ENCODE assay signal across 25 cellular contexts in genomic region chr6:98841589-98842488, GRCh38. TPM values are rescaled to one million over a fixed set of nuclear protein-coding genes. Genes with fewer than 3 reads are reported as not detected.
DNase-seq lines count a peak whose midpoint lies in the region; ATAC-seq and TF ChIP-seq lines count a peak whose summit lies in the region.
"Had no signal": no experiment of that assay in that cellular context is flagged by ENCODE, and none has a peak within 500 bp of the region (broad histone marks: within the 10 kb centered on the region; RNA-seq: fewer than 3 reads in every experiment).

No MANE protein-coding gene starts in this region.

- DNase-seq in GM23338 (ENCODE audit: low spot score) (no peak), astrocyte of the hippocampus (ENCODE audit: low read depth, low spot score) (peak; percentile 65), neural crest cell (ENCODE audit: low read depth, low spot score) (no peak), GM23248 (no peak), GM13976 (ENCODE audit: low spot score) (no peak), right atrium auricular region (ENCODE audit: low spot score) (no peak), DMS53 treated with DMSO at 0.1 percent for 48 hours (lab: John Stamatoyannopoulos, UW; ENCODE audit: unreplicated experiment) (no peak)
- DNase-seq: activated CD4-positive, alpha-beta T cell treated with anti-CD3 and anti-CD28 coated beads, Interleukin-2, amount 50 U/mL, for 48 hours; CD4-positive, alpha-beta memory T cell; GOT3; left cardiac atrium; NCI-H1105 treated with DMSO at 0.1 percent for 48 hours; NCI-H2029; SJCRH30; T-helper 1 cell had no signal

- H3K36me3 ChIP-seq in GM23338 (ENCODE audit: insufficient read depth) (no peaks in the 10 kb centered on the region), iPS-15b (ENCODE audit: control insufficient read depth, insufficient read depth, low read length) (no peaks in the 10 kb centered on the region), GM23248 (ENCODE audit: low read depth) (no peaks in the 10 kb centered on the region), right atrium auricular region (no peaks in the 10 kb centered on the region)
- H3K36me3 ChIP-seq: SJCRH30, spleen had no signal

- WGBS in GM23248 (ENCODE audit: low coverage in 1 of 2, low lambda C conversion rate in 2 of 2, missing lambda C conversion rate in 2 of 2), 2 experiments, result 78 to 83% methylated on average over 16 of the region's 16 CpGs

- peaks cover 70% of the 10 kb centered on the region for H3K4me1 ChIP-seq in GM23338 (ENCODE audit: insufficient read depth)
- H3K4me1 ChIP-seq in iPS-15b (ENCODE audit: control insufficient read depth, insufficient read depth, low read length), result peaks cover 9% of the 10 kb centered on the region
- no peaks in the 10 kb centered on the region for H3K4me1 ChIP-seq in GM23248 (ENCODE audit: insufficient read depth)
- peaks cover 0 to 28% of the 10 kb centered on the region in 2 donors for H3K4me1 ChIP-seq in right atrium auricular region
- H3K4me1 ChIP-seq: SJCRH30 had no signal

- H3K27ac ChIP-seq in GM23338 (ENCODE audit: low read depth) (no peak overlapping the region), GM23248 (no peak overlapping the region), right atrium auricular region (no peak overlapping the region)
- H3K27ac ChIP-seq: SJCRH30, spleen had no signal

- H3K9ac ChIP-seq in iPS-15b (ENCODE audit: low read depth, low read length) (no peak overlapping the region), GM23248 (no peak overlapping the region)

- H3K27me3 ChIP-seq in GM23338 (ENCODE audit: insufficient read depth) (peaks cover 98% of the 10 kb centered on the region), iPS-15b (ENCODE audit: control insufficient read depth, insufficient read depth, low read length) (peaks cover 94% of the 10 kb centered on the region), GM23248 (replicated peaks; ENCODE audit: insufficient read depth) (peaks cover 62% of the 10 kb centered on the region), right atrium auricular region (peaks cover 59 to 67% of the 10 kb centered on the region in 2 donors)

- no peak for ATAC-seq in GM23338
- ATAC-seq: left cardiac atrium had no signal

- TF ChIP-seq CTCF in GM23338 (conservative IDR thresholded peaks at IDR 0.05; ENCODE audit: low read depth in 2 of 2), result no peak
- no peak for TF ChIP-seq CTCF in neural crest cell (conservative IDR thresholded peaks at IDR 0.05)
- no peak for TF ChIP-seq CTCF in GM13976 (IDR thresholded peaks at IDR 0.05; ENCODE audit: borderline replicate concordance, control extremely low read depth, extremely low read depth, insufficient read depth, missing control alignments)
- TF ChIP-seq CTCF in right atrium auricular region (IDR thresholded peaks at IDR 0.05), result no peak

- H2AFZ ChIP-seq in GM23338 (no peak overlapping the region), GM23248 (no peak overlapping the region)

- H3K4me1 Mint-ChIP-seq in GM23338, result peaks cover 45% of the 10 kb centered on the region
- H3K4me1 Mint-ChIP-seq in neural crest cell, result peaks cover 58% of the 10 kb centered on the region

- no peaks in the 10 kb centered on the region for H3K9me2 ChIP-seq in GM23338 (ENCODE audit: insufficient read depth)
- H3K9me2 ChIP-seq in GM23248 (ENCODE audit: insufficient read depth), result no peaks in the 10 kb centered on the region

- H3K4me3 Mint-ChIP-seq in GM23338, result peak overlapping the region; percentile 57
- peak overlapping the region; percentile 98 for H3K4me3 Mint-ChIP-seq in neural crest cell
- H3K4me3 Mint-ChIP-seq: central memory CD8-positive, alpha-beta T cell; memory B cell had no signal

- in situ Hi-C loops in GM23248 (cut with MboI) (loop anchor here (25.0 kb wide), 1 partner anchor 1355 kb away; no protein-coding TSS in a partner anchor), GM13976 (cut with MboI; ENCODE audit: low sequenced_read_pairs, unreplicated experiment) (loop anchor here (25.0 kb wide), 2 partner anchors 270 to 1330 kb away; no protein-coding TSS in a partner anchor)

- peak overlapping the region; percentile 93 for H3K4me2 ChIP-seq in GM23338
- no peak overlapping the region for H3K4me2 ChIP-seq in GM23248 (ENCODE audit: unreplicated experiment)

- no peaks in the 10 kb centered on the region for H4K20me1 ChIP-seq in GM23338 (replicated peaks; ENCODE audit: insufficient read depth)
- H4K20me1 ChIP-seq in GM23248 (ENCODE audit: insufficient read depth), result no peaks in the 10 kb centered on the region

- H3K27ac Mint-ChIP-seq in GM23338 (no peak overlapping the region), neural crest cell (ENCODE audit: unreplicated experiment) (peak overlapping the region; percentile 95)
- H3K27ac Mint-ChIP-seq: activated naive CD8-positive, alpha-beta T cell; memory B cell; type B pancreatic cell had no signal

- H3K4me3 ChIP-seq in GM23338, result peak overlapping the region; percentile 60
- H3K4me3 ChIP-seq in iPS-15b (ENCODE audit: low read depth, low read length), result peak overlapping the region; percentile 46
- no peak overlapping the region for H3K4me3 ChIP-seq in GM23248
- no peak overlapping the region for H3K4me3 ChIP-seq in right atrium auricular region
- H3K4me3 ChIP-seq: SJCRH30, spleen had no signal

- H3K9me3 ChIP-seq in iPS-15b (ENCODE audit: control insufficient read depth, insufficient read depth, low read length), result no peaks in the 10 kb centered on the region
- no peaks in the 10 kb centered on the region for H3K9me3 ChIP-seq in GM23248 (ENCODE audit: low read depth)
- no peaks in the 10 kb centered on the region for H3K9me3 ChIP-seq in right atrium auricular region
- H3K9me3 ChIP-seq: SJCRH30, spleen had no signal

- H3K36me3 Mint-ChIP-seq in GM23338 (ENCODE audit: low read depth), result no peaks in the 10 kb centered on the region
- peaks cover 68% of the 10 kb centered on the region for H3K36me3 Mint-ChIP-seq in neural crest cell (ENCODE audit: low read depth)
- H3K36me3 Mint-ChIP-seq: activated naive CD8-positive, alpha-beta T cell; memory B cell had no signal

- H3K79me2 ChIP-seq in GM23338 (replicated peaks; ENCODE audit: insufficient read depth) (no peaks in the 10 kb centered on the region), GM23248 (ENCODE audit: insufficient read depth) (no peaks in the 10 kb centered on the region)

- H3K9me3 Mint-ChIP-seq in GM23338 (no peaks in the 10 kb centered on the region; the same call in 2 of the 3 replicates), neural crest cell (no peaks in the 10 kb centered on the region)
- H3K9me3 Mint-ChIP-seq: central memory CD8-positive, alpha-beta T cell; type B pancreatic cell had no signal

- H3K27me3 Mint-ChIP-seq in GM23338 (ENCODE audit: insufficient read depth, low read depth, poor library complexity), result peaks cover 95% of the 10 kb centered on the region
- H3K27me3 Mint-ChIP-seq in neural crest cell (ENCODE audit: low read depth), result peaks cover 83% of the 10 kb centered on the region

- H3F3A ChIP-seq in GM23338 (replicated peaks; ENCODE audit: low read depth), result peaks cover 9% of the 10 kb centered on the region; the same call in 1 of the 2 replicates
- H3F3A ChIP-seq in GM23248 (ENCODE audit: insufficient read depth), result no peaks in the 10 kb centered on the region

TF ChIP-seq in GM23338, 12 proteins besides CTCF, POLR2A, EP300 and RAD21:
- TF ChIP-seq ZNF331 (CRISPR knock-in tag; IDR thresholded peaks at IDR 0.05; ENCODE audit: low read depth) (no peak), REST (IDR thresholded peaks at IDR 0.05; ENCODE audit: unreplicated experiment) (no peak), JUNB (IDR thresholded peaks at IDR 0.05; ENCODE audit: unreplicated experiment) (no peak), STAT1 (IDR thresholded peaks at IDR 0.05; ENCODE audit: unreplicated experiment) (no peak), EZH2 (IDR thresholded peaks at IDR 0.05; ENCODE audit: low read depth, unreplicated experiment) (peak; percentile 90), CREB1 (CRISPR knock-in tag; IDR thresholded peaks at IDR 0.05; ENCODE audit: low read depth) (no peak), ZNF114 (CRISPR knock-in tag; IDR thresholded peaks at IDR 0.05) (no peak)

RNA-seq across cellular contexts. Expression of gene POU3F2, which starts 7.5 kb away (rescaled TPM):
- 0.70 and 0.76 TPM in 2 replicates for total RNA-seq in GM23338 (2014; rRNA removed; shearing (Covaris generic))
- polyA plus RNA-seq in GM23338 (2016; fragmentation: Nextera tagmentation; extraction: Ambion mirVana) (0.26 and 0.31 TPM in 2 replicates), GM23248 (2016; fragmentation: Nextera tagmentation; extraction: Ambion mirVana) (0.05 TPM in 1 of 2 replicates, not detected in the other)
- total RNA-seq in neural crest cell (111 and 114 TPM in 2 replicates), right atrium auricular region (not detected)
- not detected in 2 replicates for total RNA-seq in GM23248 (2014; rRNA removed; shearing (Covaris generic))
- total RNA-seq: aorta; CD4-positive, alpha-beta memory T cell; dermis microvascular lymphatic vessel endothelial cell; G401; osteocyte; spleen had no signal
- polyA plus RNA-seq: aorta; CD4-positive, alpha-beta memory T cell had no signal

Comparison
In these comparisons a context has a peak if more than half of its experiments do, and no peak if none do; other contexts are left out.
1. H3K4me3 ChIP-seq: peak in GM23338 (single experiment) and iPS-15b (single experiment); none in GM23248 (single experiment) and right atrium auricular region (0 of 2).
2. RNA of gene POU3F2, which starts 7.5 kb away (total RNA-seq): 111 to 114 TPM in neural crest cell; 0.70 to 0.76 TPM in GM23338, not detected in GM23248 and not detected in right atrium auricular region; every median in the first group is over 10 times any median in the second.